1 cellular context compared by ENCODE assay signal in genomic region chr17:7307686-7308624, GRCh38.
TF ChIP-seq lines count a peak whose summit lies in the region.

No MANE protein-coding gene starts in this region.

TF ChIP-seq in HepG2, 621 proteins besides CTCF, POLR2A, EP300 and RAD21 (continued from another document and continues in another):
- TF ChIP-seq IRF9 (CRISPR knock-in tag; IDR thresholded peaks at IDR 0.05; ENCODE audit: borderline replicate concordance) (no peak), NFE2 (CRISPR knock-in tag; IDR thresholded peaks at IDR 0.05) (no peak), EEA1 (CRISPR knock-in tag; IDR thresholded peaks at IDR 0.05; ENCODE audit: borderline replicate concordance) (peak; percentile 26; the same call in 1 of the 2 replicates), KDM5A (IDR thresholded peaks at IDR 0.05; ENCODE audit: borderline replicate concordance, low read length) (no peak), ERF (CRISPR knock-in tag; IDR thresholded peaks at IDR 0.05) (no peak), ZNF33A (CRISPR knock-in tag; IDR thresholded peaks at IDR 0.05; ENCODE audit: borderline replicate concordance) (no peak), NR3C1 (CRISPR knock-in tag; IDR thresholded peaks at IDR 0.05) (no peak), ZNF552 (CRISPR knock-in tag; IDR thresholded peaks at IDR 0.05; ENCODE audit: borderline replicate concordance) (no peak), ISX (CRISPR knock-in tag; conservative IDR thresholded peaks at IDR 0.05) (no peak), ELF1 (CRISPR knock-in tag; IDR thresholded peaks at IDR 0.05) (0 out of 2 replicates have a peak, but pooled peaks have one; percentile 27), ZNF432 (CRISPR knock-in tag; IDR thresholded peaks at IDR 0.05; ENCODE audit: borderline replicate concordance) (no peak), UBTF (CRISPR knock-in tag; IDR thresholded peaks at IDR 0.05) (peak; percentile 28; the same call in 1 of the 2 replicates), NFIC (IDR thresholded peaks at IDR 0.05; ENCODE audit: low read length) (no peak), ZNF616 (CRISPR knock-in tag; IDR thresholded peaks at IDR 0.05; ENCODE audit: low read depth) (0 out of 2 replicates have a peak, but pooled peaks have one; percentile 26), IKZF1 (IDR thresholded peaks at IDR 0.05) (no peak), ZNF766 (CRISPR knock-in tag; IDR thresholded peaks at IDR 0.05; ENCODE audit: borderline replicate concordance) (no peak), KDM3A (CRISPR knock-in tag; IDR thresholded peaks at IDR 0.05; ENCODE audit: low read depth) (no peak), SSRP1 (CRISPR knock-in tag; IDR thresholded peaks at IDR 0.05) (no peak), ZNF501 (CRISPR knock-in tag; IDR thresholded peaks at IDR 0.05) (no peak), ZNF142 (CRISPR knock-in tag; IDR thresholded peaks at IDR 0.05) (no peak), ZNF337 (CRISPR knock-in tag; IDR thresholded peaks at IDR 0.05; ENCODE audit: borderline replicate concordance, low read depth) (no peak), ZSCAN9 (CRISPR knock-in tag; IDR thresholded peaks at IDR 0.05; ENCODE audit: borderline replicate concordance) (0 out of 2 replicates have a peak, but pooled peaks have one; percentile 24), ZNF224 (CRISPR knock-in tag; IDR thresholded peaks at IDR 0.05) (no peak), NBN (conservative IDR thresholded peaks at IDR 0.05) (no peak), MXI1 (IDR thresholded peaks at IDR 0.05; ENCODE audit: borderline replicate concordance, low read depth, low read length) (peak; percentile 33; the same call in 1 of the 3 replicates), TAF1 (CRISPR knock-in tag; IDR thresholded peaks at IDR 0.05) (no peak; the same call in none of the 2 replicates), MEIS2 (CRISPR knock-in tag; IDR thresholded peaks at IDR 0.05) (no peak), KLF13 (CRISPR knock-in tag; IDR thresholded peaks at IDR 0.05) (no peak), HINFP (CRISPR knock-in tag; IDR thresholded peaks at IDR 0.05; ENCODE audit: low read depth) (peak; percentile 16; the same call in 1 of the 2 replicates), SIX4 (CRISPR knock-in tag; IDR thresholded peaks at IDR 0.05) (no peak), ZKSCAN5 (CRISPR knock-in tag; IDR thresholded peaks at IDR 0.05) (no peak), PBX2 (CRISPR knock-in tag; IDR thresholded peaks at IDR 0.05) (no peak), KLF11 (CRISPR knock-in tag; IDR thresholded peaks at IDR 0.05) (no peak), ASH2L (IDR thresholded peaks at IDR 0.05; ENCODE audit: insufficient read length, low read depth, low read length) (no peak), SKI (IDR thresholded peaks at IDR 0.05; ENCODE audit: partially characterized antibody) (no peak), ZNF24 (IDR thresholded peaks at IDR 0.05) (no peak), ZSCAN30 (CRISPR knock-in tag; IDR thresholded peaks at IDR 0.05) (no peak), WIZ (CRISPR knock-in tag; IDR thresholded peaks at IDR 0.05) (no peak; the same call in none of the 2 replicates), THRA (CRISPR knock-in tag; IDR thresholded peaks at IDR 0.05; ENCODE audit: borderline replicate concordance) (no peak), ZNF670 (CRISPR knock-in tag; IDR thresholded peaks at IDR 0.05; ENCODE audit: borderline replicate concordance) (no peak), HNF4G (IDR thresholded peaks at IDR 0.05; ENCODE audit: borderline replicate concordance, low read depth, low read length) (no peak), HNF4G (CRISPR knock-in tag; IDR thresholded peaks at IDR 0.05; ENCODE audit: borderline replicate concordance, low read depth) (no peak), RARA (CRISPR knock-in tag; IDR thresholded peaks at IDR 0.05) (no peak), ZNF644 (CRISPR knock-in tag; IDR thresholded peaks at IDR 0.05; ENCODE audit: low read depth) (no peak), ZNF550 (CRISPR knock-in tag; IDR thresholded peaks at IDR 0.05; ENCODE audit: borderline replicate concordance) (no peak), ZNF3 (CRISPR knock-in tag; IDR thresholded peaks at IDR 0.05) (no peak), GATAD1 (CRISPR knock-in tag; IDR thresholded peaks at IDR 0.05) (no peak; the same call in 1 of the 2 replicates), CHD4 (IDR thresholded peaks at IDR 0.05; ENCODE audit: borderline replicate concordance, low read length) (no peak), XRCC5 (optimal IDR thresholded peaks at IDR 0.05; ENCODE audit: low read length) (no peak), ATF7-NPFF (CRISPR knock-in tag; IDR thresholded peaks at IDR 0.05; ENCODE audit: low read depth) (peak; percentile 59; the same call in 1 of the 2 replicates), ZNF672 (CRISPR knock-in tag; IDR thresholded peaks at IDR 0.05) (no peak), ZBTB44 (CRISPR knock-in tag; IDR thresholded peaks at IDR 0.05) (no peak), POGZ (CRISPR knock-in tag; IDR thresholded peaks at IDR 0.05) (no peak), SMAD3 (CRISPR knock-in tag; IDR thresholded peaks at IDR 0.05) (no peak), GMEB1 (CRISPR knock-in tag; IDR thresholded peaks at IDR 0.05; ENCODE audit: borderline replicate concordance) (no peak), KLF6 (CRISPR knock-in tag; IDR thresholded peaks at IDR 0.05) (0 out of 2 replicates have a peak, but pooled peaks have one; percentile 15)
